In the genomic region with DNA sequence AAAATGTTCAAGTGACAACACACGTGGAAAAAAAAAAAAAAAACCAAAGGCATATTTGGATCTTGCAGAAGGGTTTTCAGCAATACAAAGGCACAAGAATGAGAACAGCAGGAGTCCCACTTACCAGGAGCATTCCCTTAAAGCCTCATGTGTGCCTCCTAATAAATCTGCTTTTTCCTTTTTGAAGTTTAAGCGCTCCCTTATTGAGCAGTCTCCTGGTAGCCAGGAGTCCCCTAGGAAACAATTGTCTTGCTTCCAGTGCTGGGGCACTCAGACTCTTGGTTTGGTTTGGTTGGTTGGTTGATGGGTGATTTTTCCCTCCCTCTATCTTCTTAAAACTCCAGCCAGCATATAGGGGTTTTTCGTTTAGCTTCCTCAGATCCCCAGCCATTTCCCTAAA, we compare ENCODE assay signal across 30 cellular contexts.
A peak's percentile ranks its signal among the peaks of the same experiment; 100 is the strongest.
DNase-seq lines count a peak whose midpoint lies in the region; ATAC-seq and TF ChIP-seq lines count a peak whose summit lies in the region.
"Had no signal": no experiment of that assay in that cellular context is flagged by ENCODE, and none has a peak within 500 bp of the region (broad histone marks: within the 10 kb centered on the region; RNA-seq: fewer than 3 reads in every experiment).

No MANE protein-coding gene starts in this region.

- CTCF ChIA-PET in HEK293T (lab: Yijun Ruan, JAX), result interaction anchor here (0.8 kb wide), 1 partner anchor 10 kb away, joined by 3 read pairs; no protein-coding TSS in a partner anchor
- CTCF ChIA-PET in activated CD4-positive, alpha-beta memory T cell treated with anti-CD3 and anti-CD28 coated beads, Interleukin-2, amount 10 ng/mL, durations not matched to agents 7 days and 5 days (lab: Charles Lee), result no interaction called here

- H3K4me3 ChIP-seq in SJCRH30, result peak overlapping the region; percentile 36
- H3K4me3 ChIP-seq: colonic mucosa, Peyer's patch, upper lobe of left lung had no signal

- H3K27ac Mint-ChIP-seq in activated CD4-positive, alpha-beta memory T cell treated with anti-CD3 and anti-CD28 coated beads, Interleukin-2, amount 10 ng/mL, durations not matched to agents 7 days and 5 days, result no peak overlapping the region
- H3K27ac Mint-ChIP-seq: activated naive CD8-positive, alpha-beta T cell; IgD-negative memory B cell; immature natural killer cell; memory B cell had no signal

- no peaks in the 10 kb centered on the region for H3K36me3 Mint-ChIP-seq in activated CD4-positive, alpha-beta memory T cell treated with anti-CD3 and anti-CD28 coated beads, Interleukin-2, amount 10 ng/mL, durations not matched to agents 7 days and 5 days (ENCODE audit: low read depth)
- H3K36me3 Mint-ChIP-seq: activated naive CD8-positive, alpha-beta T cell; IgD-negative memory B cell; immature natural killer cell; memory B cell had no signal

- intact Hi-C loops in left ventricle myocardium superior (cut with micrococcal nuclease), result no loop called here

- H3K9me3 ChIP-seq in SJCRH30 (replicated peaks), result no peaks in the 10 kb centered on the region
- H3K9me3 ChIP-seq: BE2C, colonic mucosa, Peyer's patch, upper lobe of left lung had no signal

- H3K27me3 ChIP-seq in SJCRH30, result no peaks in the 10 kb centered on the region
- H3K27me3 ChIP-seq: BE2C, colonic mucosa, Peyer's patch, upper lobe of left lung had no signal

- peaks cover 17% of the 10 kb centered on the region for H3K27me3 Mint-ChIP-seq in activated CD4-positive, alpha-beta memory T cell treated with anti-CD3 and anti-CD28 coated beads, Interleukin-2, amount 10 ng/mL, durations not matched to agents 7 days and 5 days

- H3K9me3 Mint-ChIP-seq in activated CD4-positive, alpha-beta memory T cell treated with anti-CD3 and anti-CD28 coated beads, Interleukin-2, amount 10 ng/mL, durations not matched to agents 7 days and 5 days, result no peaks in the 10 kb centered on the region
- H3K9me3 Mint-ChIP-seq: memory B cell had no signal

- H3K36me3 ChIP-seq in SJCRH30, result no peaks in the 10 kb centered on the region
- H3K36me3 ChIP-seq: BE2C, colonic mucosa, Peyer's patch, upper lobe of left lung had no signal

- ATAC-seq in left ventricle myocardium superior (no peak), GM21723 (IDR thresholded peaks at IDR 0.05; ENCODE audit: unreplicated experiment) (no peak), HG03520 (IDR thresholded peaks at IDR 0.05; ENCODE audit: unreplicated experiment) (no peak)
- ATAC-seq: left cardiac atrium had no signal

- H3K4me1 ChIP-seq in SJCRH30, result peaks cover 29% of the 10 kb centered on the region
- H3K4me1 ChIP-seq: colonic mucosa, Peyer's patch, upper lobe of left lung had no signal

- DNase-seq in HEK293T (ENCODE audit: extremely low spot score), result no peak
- DNase-seq in SJCRH30, result peak in 1 of 2 experiments; percentile 32
- DNase-seq in left kidney (ENCODE audit: low read depth, low spot score), result peak; percentile 48
- peak; percentile 29 for DNase-seq in retina
- no peak for DNase-seq in left ventricle myocardium superior
- DNase-seq in activated CD4-positive, alpha-beta memory T cell treated with anti-CD3 and anti-CD28 coated beads, Interleukin-2, amount 10 ng/mL, durations not matched to agents 7 days and 5 days, result no peak
- DNase-seq: activated CD4-positive, alpha-beta T cell treated with anti-CD3 and anti-CD28 coated beads for 4 hours; activated effector memory CD4-positive, alpha-beta T cell treated with anti-CD3 and anti-CD28 coated beads, Interleukin-2, amount 50 U/mL, for 16 hours; BE2C; colonic mucosa; DMS153; effector CD8-positive, alpha-beta T cell; H7; hypothalamus; immature natural killer cell; left cardiac atrium; MV-4-11; NCI-H187; NCI-H345; NCI-H748 treated with DMSO at 0.1 percent for 48 hours; Peyer's patch; SHP77; stimulated activated CD4-positive, alpha-beta T cell treated with anti-CD3 and anti-CD28 coated beads, Interleukin-4, amount 100 ng/mL, for 24 hours; upper lobe of left lung had no signal

- no peaks in the 10 kb centered on the region for H3K4me1 Mint-ChIP-seq in activated CD4-positive, alpha-beta memory T cell treated with anti-CD3 and anti-CD28 coated beads, Interleukin-2, amount 10 ng/mL, durations not matched to agents 7 days and 5 days
- H3K4me1 Mint-ChIP-seq: immature natural killer cell, memory B cell had no signal

- H3K27ac ChIP-seq in SJCRH30, result peak overlapping the region; percentile 83; the same call in 1 of the 2 replicates
- H3K27ac ChIP-seq: colonic mucosa, epithelial cell of prostate, upper lobe of left lung had no signal

- H3K4me3 Mint-ChIP-seq in activated CD4-positive, alpha-beta memory T cell treated with anti-CD3 and anti-CD28 coated beads, Interleukin-2, amount 10 ng/mL, durations not matched to agents 7 days and 5 days, result no peak overlapping the region
- H3K4me3 Mint-ChIP-seq: activated naive CD8-positive, alpha-beta T cell; IgD-negative memory B cell; immature natural killer cell; memory B cell had no signal

- POLR2A ChIA-PET in HEK293T (lab: Yijun Ruan, JAX), result no interaction called here
- POLR2A ChIA-PET in activated CD4-positive, alpha-beta memory T cell treated with anti-CD3 and anti-CD28 coated beads, Interleukin-2, amount 10 ng/mL, durations not matched to agents 7 days and 5 days (lab: Charles Lee), result no interaction called here

TF ChIP-seq in HEK293T, 16 proteins besides CTCF, POLR2A, EP300 and RAD21:
- TF ChIP-seq L3MBTL2 (conservative IDR thresholded peaks at IDR 0.05) (no peak), FOXM1 (IDR thresholded peaks at IDR 0.05; ENCODE audit: borderline replicate concordance) (no peak), FOXK2 (IDR thresholded peaks at IDR 0.05) (no peak), ZNF384 (IDR thresholded peaks at IDR 0.05) (0 out of 2 replicates have a peak, but pooled peaks have one; percentile 17), SUZ12 (IDR thresholded peaks at IDR 0.05) (no peak)

Comparison
In these comparisons a context has a peak if more than half of its experiments do, and no peak if none do; other contexts are left out.
1. DNase-seq: peak in left kidney (single experiment) and retina (single experiment); none in HEK293T (single experiment), left ventricle myocardium superior (single experiment) and activated CD4-positive, alpha-beta memory T cell treated with anti-CD3 and anti-CD28 coated beads, Interleukin-2, amount 10 ng/mL, durations not matched to agents 7 days and 5 days (single experiment).